In genomic region chr17:81432873-81433451, GRCh38 we compare ENCODE assay signal across 10 cellular contexts. TPM values are rescaled to one million over a fixed set of nuclear protein-coding genes. Genes with fewer than 3 reads are reported as not detected.
DNase-seq lines count a peak whose midpoint lies in the region; ATAC-seq, FAIRE-seq and TF ChIP-seq lines count a peak whose summit lies in the region.
"Had no signal": no experiment of that assay in that cellular context is flagged by ENCODE, and none has a peak within 500 bp of the region (broad histone marks: within the 10 kb centered on the region; RNA-seq: fewer than 3 reads in every experiment).

No MANE protein-coding gene starts in this region.

- peak; percentile 46 for DNase-seq in Daoy (ENCODE audit: low read depth)
- peak; percentile 19 for DNase-seq in NCI-H187 treated with DMSO at 0.1 percent for 48 hours (lab: John Stamatoyannopoulos, UW)
- DNase-seq in RWPE1 (ENCODE audit: low spot score) = peak; percentile 52
- peak; percentile 95 to 100 (median 98) for DNase-seq in pancreas
- DNase-seq in EL = no peak
- no peak for DNase-seq in SW 1271 (lab: John Stamatoyannopoulos, UW)
- no peak for DNase-seq in putamen (ENCODE audit: low spot score)

- H3K9me3 ChIP-seq in pancreas = no peaks in the 10 kb centered on the region

- 14 to 20% methylated on average over 10 to 13 of the region's 13 CpGs for WGBS in pancreas, 2 donors

- CTCF ChIA-PET in RWPE1 (lab: Yijun Ruan, JAX) = interaction anchor here (0.8 kb wide), 1 partner anchor 168 kb away, joined by 3 read pairs; no protein-coding TSS in a partner anchor

- POLR2A ChIA-PET in RWPE1 (lab: Yijun Ruan, JAX; ENCODE audit: low non-redundant PET) = interaction anchor here (0.5 to 1.2 kb wide), 2 partner anchors 38 to 185 kb away, joined by 3 to 5 read pairs; partner anchors contain the start of gene BAHCC1

- H3K36me3 ChIP-seq in pancreas = no peaks in the 10 kb centered on the region

- no peak for TF ChIP-seq CTCF in RWPE1 (conservative IDR thresholded peaks at IDR 0.05; ENCODE audit: low read depth)
- no peak for TF ChIP-seq CTCF in pancreas (IDR thresholded peaks at IDR 0.05)

- intact Hi-C loops in pancreas (cut with DNase I) = no loop called here

- peak overlapping the region; percentile 62 for H3K27ac ChIP-seq in RWPE1
- peak overlapping the region; percentile 14 to 62 (median 51) for H3K27ac ChIP-seq in pancreas

- no peak for FAIRE-seq in pancreas (lab: Jason Lieb, UNC)
- FAIRE-seq: bronchial epithelial cell, D721Med had no signal

- H3K27me3 ChIP-seq in pancreas = no peaks in the 10 kb centered on the region

- H3K4me1 ChIP-seq in pancreas = peaks cover 25 to 43% (median 41%) of the 10 kb centered on the region in 3 donors

- peak; percentile 73 to 82 (median 77) for ATAC-seq in pancreas
- ATAC-seq: activated T-helper 17 cell treated with anti-CD3 and anti-CD28 coated beads, Interleukin-2, amount 50 U/mL, for 72 hours had no signal

- H3K4me3 ChIP-seq in pancreas = no peak overlapping the region

RNA-seq across cellular contexts. Expression of gene BAHCC1, which starts 37.7 kb away (rescaled TPM):
- total RNA-seq in Daoy (2014; rRNA removed; shearing (Covaris generic)) = 6.8 and 11.0 TPM in 2 replicates
- total RNA-seq in pancreas = 10 to 100 TPM in 2 of 6 donors, 1 to 10 TPM in 4; 8.0 to 11.5 (median 9.6) TPM
- polyA plus RNA-seq in pancreas = 10 to 100 TPM; 11.4 to 24.1 TPM

Comparison
In these comparisons a context has a peak if more than half of its experiments do, and no peak if none do; other contexts are left out.
1. DNase-seq: peak in Daoy (single experiment), NCI-H187 treated with DMSO at 0.1 percent for 48 hours (single experiment), RWPE1 (single experiment) and pancreas (6 of 6); none in EL (single experiment), SW 1271 (0 of 2) and putamen (single experiment).